10 cellular contexts compared by ENCODE assay signal in the genomic region with DNA sequence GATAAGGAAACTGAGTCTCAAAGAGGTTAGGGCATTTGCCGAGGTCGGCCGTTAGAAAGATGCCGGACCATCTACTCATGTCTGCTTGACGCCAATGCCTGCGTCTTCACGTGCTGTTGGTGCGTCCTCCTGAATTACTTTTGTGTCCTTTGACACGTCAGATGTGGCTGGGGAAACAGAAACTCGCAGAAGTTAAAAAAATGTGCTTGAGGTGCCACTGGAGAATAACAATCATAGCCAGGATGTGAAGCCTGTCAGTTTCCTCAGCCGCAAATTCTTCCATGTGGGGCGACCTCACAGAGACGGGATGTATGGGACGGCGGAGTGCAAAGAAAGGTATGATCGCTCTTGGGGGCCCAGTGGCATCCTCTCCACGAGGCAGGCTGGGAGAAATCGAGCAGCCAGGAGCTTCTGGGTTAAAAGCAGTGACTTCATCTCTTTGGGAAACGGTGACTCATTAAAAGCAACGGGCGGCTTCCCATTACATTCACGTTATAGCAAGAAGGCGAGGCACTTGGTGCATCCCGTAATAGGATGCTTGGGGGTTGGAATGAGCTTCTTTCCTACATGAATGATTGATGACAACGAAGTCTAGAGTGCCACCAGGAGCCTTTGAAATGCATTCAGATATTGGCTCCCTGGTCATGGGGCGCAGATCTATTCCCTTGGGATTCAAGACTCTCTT.
DNase-seq lines count a peak whose midpoint lies in the region; ATAC-seq lines count a peak whose summit lies in the region.
"Had no signal": no experiment of that assay in that cellular context is flagged by ENCODE, and none has a peak within 500 bp of the region (broad histone marks: within the 10 kb centered on the region; RNA-seq: fewer than 3 reads in every experiment).

No MANE protein-coding gene starts in this region.

- H3K4me1 ChIP-seq in SJCRH30, result peaks cover 27% of the 10 kb centered on the region

- no peaks in the 10 kb centered on the region for H3K27me3 Mint-ChIP-seq in stimulated activated memory B cell treated with anti-CD40 and anti-IgM and Interleukin-4, amounts not matched to agents 10 μg/mL and 1 μg/mL and 100 μg/mL, for 72 hours

- H3K9me3 Mint-ChIP-seq in activated naive CD4-positive, alpha-beta T cell treated with anti-CD3 and anti-CD28 coated beads, Interleukin-2, amount 50 U/mL, for 72 hours, result no peaks in the 10 kb centered on the region
- no peaks in the 10 kb centered on the region for H3K9me3 Mint-ChIP-seq in stimulated activated memory B cell treated with anti-CD40 and anti-IgM and Interleukin-4, amounts not matched to agents 10 μg/mL and 1 μg/mL and 100 μg/mL, for 72 hours
- H3K9me3 Mint-ChIP-seq: activated naive CD8-positive, alpha-beta T cell treated with anti-CD3 and anti-CD28 coated beads, Interleukin-2, amount 50 U/mL, for 24 hours; memory B cell had no signal

- H3K27me3 ChIP-seq in SJCRH30, result no peaks in the 10 kb centered on the region

- H3K4me3 Mint-ChIP-seq in stimulated activated memory B cell treated with anti-CD40 and anti-IgM and Interleukin-4, amounts not matched to agents 10 μg/mL and 1 μg/mL and 100 μg/mL, for 72 hours, result no peak overlapping the region
- H3K4me3 Mint-ChIP-seq: activated naive CD8-positive, alpha-beta T cell treated with anti-CD3 and anti-CD28 coated beads, Interleukin-2, amount 50 U/mL, for 24 hours; memory B cell had no signal

- no peak overlapping the region for H3K4me3 ChIP-seq in SJCRH30

- peaks cover 0 to 6% of the 10 kb centered on the region in 2 donors for H3K36me3 Mint-ChIP-seq in activated naive CD4-positive, alpha-beta T cell treated with anti-CD3 and anti-CD28 coated beads, Interleukin-2, amount 50 U/mL, for 72 hours
- peaks cover 6% of the 10 kb centered on the region for H3K36me3 Mint-ChIP-seq in stimulated activated memory B cell treated with anti-CD40 and anti-IgM and Interleukin-4, amounts not matched to agents 10 μg/mL and 1 μg/mL and 100 μg/mL, for 72 hours

- DNase-seq in DMS53 (lab: John Stamatoyannopoulos, UW) (peak; percentile 9), DMS53 treated with DMSO at 0.1 percent for 48 hours (lab: John Stamatoyannopoulos, UW; ENCODE audit: unreplicated experiment) (no peak), SJCRH30 (peak; percentile 76 to 84), fibroblast of the conjunctiva (ENCODE audit: low read depth) (peak; percentile 77), smooth muscle cell of the brain vasculature (ENCODE audit: low read depth, low spot score) (peak; percentile 83), GM19240 (ENCODE audit: insufficient read length, low spot score) (no peak)
- no peak for DNase-seq in activated naive CD4-positive, alpha-beta T cell treated with anti-CD3 and anti-CD28 coated beads, Interleukin-2, amount 50 U/mL, for 72 hours (ENCODE audit: low spot score in 2 of 2)
- DNase-seq: activated naive CD8-positive, alpha-beta T cell treated with anti-CD3 and anti-CD28 coated beads, Interleukin-2, amount 50 U/mL, for 24 hours had no signal

- no peak for ATAC-seq in activated naive CD4-positive, alpha-beta T cell treated with anti-CD3 and anti-CD28 coated beads, Interleukin-2, amount 50 U/mL, for 72 hours
- ATAC-seq in stimulated activated memory B cell treated with anti-CD40 and anti-IgM and Interleukin-4, amounts not matched to agents 10 μg/mL and 1 μg/mL and 100 μg/mL, for 72 hours, result no peak
- ATAC-seq: activated naive CD8-positive, alpha-beta T cell treated with anti-CD3 and anti-CD28 coated beads, Interleukin-2, amount 50 U/mL, for 24 hours had no signal

- peak overlapping the region; percentile 66 for H3K27ac ChIP-seq in SJCRH30

- no peak overlapping the region for H3K27ac Mint-ChIP-seq in activated naive CD4-positive, alpha-beta T cell treated with anti-CD3 and anti-CD28 coated beads, Interleukin-2, amount 50 U/mL, for 72 hours
- no peak overlapping the region for H3K27ac Mint-ChIP-seq in stimulated activated memory B cell treated with anti-CD40 and anti-IgM and Interleukin-4, amounts not matched to agents 10 μg/mL and 1 μg/mL and 100 μg/mL, for 72 hours
- H3K27ac Mint-ChIP-seq: activated naive CD8-positive, alpha-beta T cell treated with anti-CD3 and anti-CD28 coated beads, Interleukin-2, amount 50 U/mL, for 24 hours; memory B cell had no signal

- no peaks in the 10 kb centered on the region for H3K9me3 ChIP-seq in SJCRH30 (replicated peaks)

- peaks cover 4% of the 10 kb centered on the region; the same call in 1 of the 2 replicates for H3K36me3 ChIP-seq in SJCRH30

- peaks cover 13% of the 10 kb centered on the region for H3K4me1 Mint-ChIP-seq in stimulated activated memory B cell treated with anti-CD40 and anti-IgM and Interleukin-4, amounts not matched to agents 10 μg/mL and 1 μg/mL and 100 μg/mL, for 72 hours

Comparison
In these comparisons a context has a peak if more than half of its experiments do, and no peak if none do; other contexts are left out.
1. DNase-seq: peak in DMS53 (single experiment), SJCRH30 (2 of 2), fibroblast of the conjunctiva (single experiment) and smooth muscle cell of the brain vasculature (single experiment); none in DMS53 treated with DMSO at 0.1 percent for 48 hours (single experiment), activated naive CD4-positive, alpha-beta T cell treated with anti-CD3 and anti-CD28 coated beads, Interleukin-2, amount 50 U/mL, for 72 hours (0 of 2) and GM19240 (single experiment).